Comparison of ENCODE assay signal across 8 cellular contexts in genomic region chr3:169662215-169663070, GRCh38. TPM values are rescaled to one million over a fixed set of nuclear protein-coding genes. Genes with fewer than 3 reads are reported as not detected.
DNase-seq lines count a peak whose midpoint lies in the region; ATAC-seq and TF ChIP-seq lines count a peak whose summit lies in the region.

No MANE protein-coding gene starts in this region.

- ATAC-seq in GM21737 (IDR thresholded peaks at IDR 0.05; ENCODE audit: unreplicated experiment) (peak; percentile 49), RWPE2 (ENCODE audit: low read depth) (peak; percentile 78)
- ATAC-seq in central memory CD8-positive, alpha-beta T cell (replicated peaks; ENCODE audit: extremely low read depth, poor library complexity, severe bottlenecking), result no peak

- H3K36me3 Mint-ChIP-seq in central memory CD8-positive, alpha-beta T cell (ENCODE audit: insufficient read depth), result peaks cover 6% of the 10 kb centered on the region

- no peaks in the 10 kb centered on the region for H3K9me3 ChIP-seq in ES-I3 (ENCODE audit: control insufficient read depth, insufficient read depth, low read length)
- no peaks in the 10 kb centered on the region for H3K9me3 ChIP-seq in RWPE2 (ENCODE audit: severe bottlenecking)

- peak overlapping the region; percentile 16 for H3K27ac ChIP-seq in RWPE2 (ENCODE audit: poor library complexity, severe bottlenecking)

- H3K4me3 ChIP-seq in Jurkat, Clone E6-1 (ENCODE audit: low read length), result peak overlapping the region; percentile 46
- peak overlapping the region; percentile 69 for H3K4me3 ChIP-seq in RWPE2 (ENCODE audit: severe bottlenecking)

- H3K9me3 Mint-ChIP-seq in central memory CD8-positive, alpha-beta T cell, result no peaks in the 10 kb centered on the region

- DNase-seq in Jurkat, Clone E6-1 (ENCODE audit: low read depth, low spot score), result peak; percentile 21
- DNase-seq in RWPE2 (ENCODE audit: low spot score), result no peak
- no peak for DNase-seq in central memory CD8-positive, alpha-beta T cell (ENCODE audit: low spot score in 2 of 2)
- DNase-seq in kidney tubule cell (ENCODE audit: low spot score), result peak; percentile 79
- peak; percentile 45 for DNase-seq in stimulated activated CD4-positive, alpha-beta T cell treated with anti-CD3 and anti-CD28 coated beads, Interleukin-4, amount 100 ng/mL, for 1 hour
- DNase-seq in middle frontal gyrus (ENCODE audit: extremely low spot score, low spot score), result no peak

- no peak overlapping the region for H3K27ac Mint-ChIP-seq in central memory CD8-positive, alpha-beta T cell (ENCODE audit: low read depth)

- H3K36me3 ChIP-seq in ES-I3 (ENCODE audit: insufficient read depth, low read length) (no peaks in the 10 kb centered on the region), RWPE2 (ENCODE audit: low read depth) (no peaks in the 10 kb centered on the region)

- peaks cover 91% of the 10 kb centered on the region for H3K27me3 Mint-ChIP-seq in central memory CD8-positive, alpha-beta T cell

- H3K4me1 Mint-ChIP-seq in central memory CD8-positive, alpha-beta T cell, result peaks cover 28% of the 10 kb centered on the region

- H3K4me3 Mint-ChIP-seq in central memory CD8-positive, alpha-beta T cell, result peak overlapping the region; percentile 84

- peak; percentile 86 for TF ChIP-seq CTCF in RWPE2 (IDR thresholded peaks at IDR 0.05; ENCODE audit: poor library complexity, severe bottlenecking)

- peak overlapping the region; percentile 76; the same call in 1 of the 2 replicates for H3K9ac ChIP-seq in ES-I3 (ENCODE audit: low read depth, low read length)

- H3K4me1 ChIP-seq in ES-I3 (ENCODE audit: insufficient read depth, low read length), result peaks cover 8% of the 10 kb centered on the region; the same call in 1 of the 2 replicates
- H3K4me1 ChIP-seq in RWPE2 (ENCODE audit: insufficient read depth, poor library complexity, severe bottlenecking), result no peaks in the 10 kb centered on the region

- peaks cover 5% of the 10 kb centered on the region for H3K27me3 ChIP-seq in RWPE2 (ENCODE audit: insufficient read depth, poor library complexity, severe bottlenecking)

RNA-seq across cellular contexts. Expression of gene MECOM, which starts 1.1 kb away (rescaled TPM):
- polyA plus RNA-seq in Jurkat, Clone E6-1 (2012; ENCODE audit: insufficient read depth, insufficient read length), result 1.1 TPM

Comparison
In these comparisons a context has a peak if more than half of its experiments do, and no peak if none do; other contexts are left out.
1. DNase-seq: peak in Jurkat, Clone E6-1 (single experiment), kidney tubule cell (single experiment) and stimulated activated CD4-positive, alpha-beta T cell treated with anti-CD3 and anti-CD28 coated beads, Interleukin-4, amount 100 ng/mL, for 1 hour (single experiment); none in RWPE2 (single experiment), central memory CD8-positive, alpha-beta T cell (0 of 2) and middle frontal gyrus (single experiment).